Comparison of ENCODE assay signal across 8 cellular contexts in genomic region chr17:7233701-7234099, GRCh38. TPM values are rescaled to one million over a fixed set of nuclear protein-coding genes. Genes with fewer than 3 reads are reported as not detected.
A peak's percentile ranks its signal among the peaks of the same experiment; 100 is the strongest.
DNase-seq lines count a peak whose midpoint lies in the region; ATAC-seq and TF ChIP-seq lines count a peak whose summit lies in the region.

No MANE protein-coding gene starts in this region.

- H3K9me3 ChIP-seq in mesodermal cell (ENCODE audit: control insufficient read depth, low read length): no peaks in the 10 kb centered on the region
- no peaks in the 10 kb centered on the region for H3K9me3 ChIP-seq in aorta (ENCODE audit: control insufficient read depth, low read length)

- H3K4me1 ChIP-seq in mesodermal cell (ENCODE audit: control insufficient read depth, insufficient read depth, low read length, poor library complexity, severe bottlenecking) (peaks cover 41% of the 10 kb centered on the region), aorta (ENCODE audit: control insufficient read depth in 1 of 2, insufficient read depth in 2 of 2, low read length in 2 of 2) (no peaks in the 10 kb centered on the region)

- ATAC-seq in aorta (ENCODE audit: low FRiP score): peak; percentile 11
- no peak for ATAC-seq in GM18498 (IDR thresholded peaks at IDR 0.05; ENCODE audit: unreplicated experiment)

- intact Hi-C loops in aorta (cut with DNase I): no loop called here

- H3K27me3 ChIP-seq in BJ (ENCODE audit: control insufficient read depth, insufficient read depth, low read length): no peaks in the 10 kb centered on the region
- no peaks in the 10 kb centered on the region for H3K27me3 ChIP-seq in aorta (ENCODE audit: control insufficient read depth in 1 of 2, insufficient read depth in 2 of 2, low read length in 1 of 2)

- DNase-seq in BJ (ENCODE audit: low read depth) (no peak), cardiac fibroblast (ENCODE audit: low read depth in 2 of 2) (no peak), aorta (no peak), NAMALWA (ENCODE audit: low spot score) (no peak), NCI-H524 treated with DMSO at 0.1 percent for 48 hours (lab: John Stamatoyannopoulos, UW) (no peak)
- no peak for DNase-seq in Jurkat, Clone E6-1 (ENCODE audit: low read depth, low spot score)

- CTCF ChIA-PET in BJ (lab: Yijun Ruan, JAX): interaction anchor here (1.4 kb wide), 1 partner anchor 19 kb away, joined by 3 read pairs; no protein-coding TSS in a partner anchor

- peaks cover 23% of the 10 kb centered on the region for H3K36me3 ChIP-seq in BJ (ENCODE audit: control insufficient read depth, insufficient read depth, low read length)
- peaks cover 57% of the 10 kb centered on the region for H3K36me3 ChIP-seq in mesodermal cell (ENCODE audit: control insufficient read depth, insufficient read depth, low read length)
- peaks cover 0 to 4% of the 10 kb centered on the region in 2 donors for H3K36me3 ChIP-seq in aorta (ENCODE audit: control insufficient read depth in 1 of 2, insufficient read depth in 2 of 2, low read length in 1 of 2)

- TF ChIP-seq CTCF in BJ (IDR thresholded peaks at IDR 0.05; ENCODE audit: insufficient read depth, low read depth, low read length) (no peak), cardiac fibroblast (IDR thresholded peaks at IDR 0.05; ENCODE audit: low read depth, low read length) (no peak)

- H3K4me3 ChIP-seq in BJ (ENCODE audit: low read depth, low read length) (peak overlapping the region; percentile 80), cardiac fibroblast (replicated peaks in 1 of 2; ENCODE audit: low read depth in 2 of 2, low read length in 2 of 2) (peak overlapping the region; percentile 75 to 80), mesodermal cell (ENCODE audit: extremely low read depth, insufficient read depth, low read length, poor library complexity, severe bottlenecking) (peak overlapping the region; percentile 86), aorta (ENCODE audit: low read length in 2 of 2) (peak overlapping the region; percentile 43 to 79)
- peak overlapping the region; percentile 74 for H3K4me3 ChIP-seq in Jurkat, Clone E6-1 (ENCODE audit: low read length)

- 1 to 2% methylated on average over 9 of the region's 9 CpGs for WGBS in mesodermal cell (ENCODE audit: insufficient coverage in 2 of 2), 2 experiments
- 1% methylated on average over 9 of the region's 9 CpGs for WGBS in aorta, 2 donors

- POLR2A ChIA-PET in BJ (lab: Charles Lee): no interaction called here

- H3K27ac ChIP-seq in mesodermal cell (ENCODE audit: low read depth, low read length, severe bottlenecking) (peak overlapping the region; percentile 87), aorta (ENCODE audit: low read depth in 1 of 2, low read length in 2 of 2) (no peak overlapping the region)

RNA-seq across cellular contexts. Expression of gene DVL2, which starts 0.6 kb away (rescaled TPM):
- 3.6 and 5.0 TPM in 2 replicates for polyA plus RNA-seq in BJ (2011; rRNA removed)
- 11.0 and 13.7 TPM in 2 replicates for polyA minus RNA-seq in BJ (2011; rRNA and poly(A)+ RNA removed)
- polyA plus RNA-seq in Jurkat, Clone E6-1 (2012; ENCODE audit: insufficient read depth, insufficient read length): 61.9 TPM
- polyA plus RNA-seq in mesodermal cell (2013, experiment 1 of 2): 67.5 TPM
- 54.8 TPM for polyA plus RNA-seq in mesodermal cell (2013, experiment 2 of 2)
- 10 to 100 TPM; 25.2 to 45.6 TPM for total RNA-seq in aorta
- 10 to 100 TPM; 10.0 to 25.0 TPM for polyA plus RNA-seq in aorta

RNA-seq across cellular contexts. Expression of gene PHF23, which starts 5.6 kb away (rescaled TPM):
- polyA plus RNA-seq in BJ (2011; rRNA removed) (59.0 and 72.8 TPM in 2 replicates), aorta (10 to 100 TPM; 19.2 to 28.4 TPM)
- polyA minus RNA-seq in BJ (2011; rRNA and poly(A)+ RNA removed): 31.7 and 70.2 TPM in 2 replicates
- polyA plus RNA-seq in Jurkat, Clone E6-1 (2012; ENCODE audit: insufficient read depth, insufficient read length): 56.0 TPM
- 55.4 TPM for polyA plus RNA-seq in mesodermal cell (2013, experiment 1 of 2)
- polyA plus RNA-seq in mesodermal cell (2013, experiment 2 of 2): 46.8 TPM
- 10 to 100 TPM; 24.4 to 30.8 TPM for total RNA-seq in aorta

RNA-seq across cellular contexts. Expression of gene GABARAP, which starts 8.5 kb away (rescaled TPM):
- polyA plus RNA-seq in BJ (2011; rRNA removed) (762 and 865 TPM in 2 replicates), aorta (100 to 1,000 TPM; 801 to 895 TPM)
- polyA minus RNA-seq in BJ (2011; rRNA and poly(A)+ RNA removed): 247 and 343 TPM in 2 replicates
- polyA plus RNA-seq in Jurkat, Clone E6-1 (2012; ENCODE audit: insufficient read depth, insufficient read length): 293 TPM
- 588 TPM for polyA plus RNA-seq in mesodermal cell (2013, experiment 1 of 2)
- polyA plus RNA-seq in mesodermal cell (2013, experiment 2 of 2): 514 TPM
- 100 to 1,000 TPM; 405 to 430 TPM for total RNA-seq in aorta

RNA-seq across cellular contexts. Expression of gene ACADVL, which starts 14.0 kb away (rescaled TPM):
- polyA plus RNA-seq in BJ (2011; rRNA removed) (335 and 517 TPM in 2 replicates), aorta (1,000 to 10,000 TPM in 1 of 2 donors, 100 to 1,000 TPM in 1; 159 to 1,724 TPM)
- 165 and 275 TPM in 2 replicates for polyA minus RNA-seq in BJ (2011; rRNA and poly(A)+ RNA removed)
- 423 TPM for polyA plus RNA-seq in Jurkat, Clone E6-1 (2012; ENCODE audit: insufficient read depth, insufficient read length)
- polyA plus RNA-seq in mesodermal cell (2013, experiment 1 of 2): 270 TPM
- 238 TPM for polyA plus RNA-seq in mesodermal cell (2013, experiment 2 of 2)
- 100 to 1,000 TPM; 387 to 486 TPM for total RNA-seq in aorta

RNA-seq across cellular contexts. Expression of gene DLG4, which starts 14.1 kb away (rescaled TPM):
- polyA plus RNA-seq in BJ (2011; rRNA removed): 13.3 and 20.4 TPM in 2 replicates
- polyA minus RNA-seq in BJ (2011; rRNA and poly(A)+ RNA removed): 12.5 and 14.0 TPM in 2 replicates
- polyA plus RNA-seq in Jurkat, Clone E6-1 (2012; ENCODE audit: insufficient read depth, insufficient read length): 33.0 TPM
- 57.4 TPM for polyA plus RNA-seq in mesodermal cell (2013, experiment 1 of 2)
- 47.2 TPM for polyA plus RNA-seq in mesodermal cell (2013, experiment 2 of 2)
- 10 to 100 TPM; 23.3 to 54.7 TPM for total RNA-seq in aorta
- polyA plus RNA-seq in aorta: 10 to 100 TPM in 1 of 2 donors, 1 to 10 TPM in 1; 6.6 to 15.4 TPM
